Comparison of ENCODE assay signal across 8 cellular contexts in genomic region chr1:179366093-179366800, GRCh38. TPM values are rescaled to one million over a fixed set of nuclear protein-coding genes. Genes with fewer than 3 reads are reported as not detected.
A peak's percentile ranks its signal among the peaks of the same experiment; 100 is the strongest.
DNase-seq lines count a peak whose midpoint lies in the region; ATAC-seq, FAIRE-seq and TF ChIP-seq lines count a peak whose summit lies in the region.

No MANE protein-coding gene starts in this region.

- ATAC-seq in GM21723 (IDR thresholded peaks at IDR 0.05; ENCODE audit: unreplicated experiment) (peak; percentile 46), K562 (peak; percentile 64), HG02623 (IDR thresholded peaks at IDR 0.05; ENCODE audit: unreplicated experiment) (no peak)

- H3K27me3 ChIP-seq in MM.1S (replicated peaks; ENCODE audit: insufficient read depth, low read length) (no peaks in the 10 kb centered on the region), K562 (ENCODE audit: control insufficient read depth in 2 of 2, insufficient read depth in 2 of 2, low read length in 2 of 2) (no peaks in the 10 kb centered on the region), testis (no peaks in the 10 kb centered on the region)

- H3K9me1 ChIP-seq in K562 (ENCODE audit: control insufficient read depth, insufficient read depth, low read length): no peaks in the 10 kb centered on the region

- DNase-seq in MM.1S (peak; percentile 33), K562 (ENCODE audit: extremely low read depth in 1 of 4, low spot score in 3 of 4) (no peak), left kidney (ENCODE audit: low read depth, low spot score) (peak; percentile 45), testis (peak; percentile 39), NCI-H128 (lab: John Stamatoyannopoulos, UW; ENCODE audit: unreplicated experiment) (no peak)

- H3K4me1 ChIP-seq in MM.1S (ENCODE audit: low read length) (peaks cover 3% of the 10 kb centered on the region; the same call in 1 of the 2 replicates), K562 (replicated peaks in 1 of 2; ENCODE audit: control insufficient read depth in 2 of 2, insufficient read depth in 2 of 2, low read length in 2 of 2) (peaks cover 14 to 16% of the 10 kb centered on the region in 2 experiments), testis (no peaks in the 10 kb centered on the region)

- no peaks in the 10 kb centered on the region for H3K36me3 ChIP-seq in MM.1S (replicated peaks; ENCODE audit: insufficient read depth, low read length)
- no peaks in the 10 kb centered on the region for H3K36me3 ChIP-seq in K562 (ENCODE audit: control insufficient read depth, insufficient read depth, low read length)
- H3K36me3 ChIP-seq in testis (ENCODE audit: low read depth, missing control alignments): no peaks in the 10 kb centered on the region

- TF ChIP-seq POLR2A in K562 (conservative IDR thresholded peaks at IDR 0.05) (no peak), testis (IDR thresholded peaks at IDR 0.05) (no peak)

- peak overlapping the region; percentile 85 for H3K9ac ChIP-seq in MM.1S (ENCODE audit: low read length)
- H3K9ac ChIP-seq in K562 (ENCODE audit: insufficient read depth in 1 of 2, low read depth in 2 of 2, low read length in 2 of 2): peak overlapping the region; percentile 91 to 96

- H3K27ac ChIP-seq in MM.1S (ENCODE audit: low read length) (peak overlapping the region; percentile 92), K562 (ENCODE audit: extremely low read depth, low read depth, low read length) (peak overlapping the region; percentile 96; the same call in 2 of the 3 replicates), testis (peak overlapping the region; percentile 89 to 98)

- H3K4me2 ChIP-seq in MM.1S (ENCODE audit: low read depth, low read length) (peak overlapping the region; percentile 93), K562 (ENCODE audit: insufficient read depth, low read length) (peak overlapping the region; percentile 89)

- in situ Hi-C loops in K562 (cut with MboI): loop anchor here (10.0 to 25.0 kb wide), 3 partner anchors 241 to 829 kb away; partner anchors contain the start of gene TOR3A

- WGBS in K562 (ENCODE audit: insufficient coverage, low coverage, missing lambda C conversion rate): 8% methylated on average over 28 of the region's 28 CpGs
- 1 to 2% methylated on average over 28 of the region's 28 CpGs for WGBS in testis, 2 donors

- POLR2A ChIA-PET in K562 (lab: Yijun Ruan, JAX): interaction anchor here (0.6 to 1.0 kb wide), 6 partner anchors 10 to 861 kb away, joined by 3 to 4 read pairs (median 3); no protein-coding TSS in a partner anchor

- H2AFZ ChIP-seq in MM.1S (ENCODE audit: low read length) (peak overlapping the region; percentile 88), K562 (ENCODE audit: low read depth, low read length) (peak overlapping the region; percentile 100)

- TSS peak; percentile 84 for BruUV-seq in K562 (replicated peaks; lab: Mats Ljungman, UMichigan)

- no peaks in the 10 kb centered on the region for H3K9me2 ChIP-seq in MM.1S (replicated peaks; ENCODE audit: insufficient read depth, low read length)

- CTCF ChIA-PET in K562 (lab: Yijun Ruan, JAX; ENCODE audit: low intra/inter-chr PET ratio): interaction anchor here (0.6 to 1.4 kb wide), 3 partner anchors 115 to 245 kb away, joined by 3 to 6 read pairs (median 3); no protein-coding TSS in a partner anchor

- TF ChIP-seq CTCF in MM.1S (IDR thresholded peaks at IDR 0.05; ENCODE audit: low read length) (no peak), K562 (IDR thresholded peaks at IDR 0.05 in 2 of 3, conservative IDR thresholded peaks at IDR 0.05 in 1 of 3; ENCODE audit: insufficient read depth in 2 of 3, low read depth in 1 of 3, low read length in 3 of 3) (0 out of 6 replicates have a peak, but pooled peaks of 1 of the 3 experiments have one; percentile 4), testis (IDR thresholded peaks at IDR 0.05) (no peak)

- intact Hi-C loops in K562 (cut with micrococcal nuclease) (loop anchor here (5.0 kb wide), 1 partner anchor 174 kb away; no protein-coding TSS in a partner anchor), testis (cut with DNase I; ENCODE audit: low total_unique reads) (loop anchor here (5.0 kb wide), 1 partner anchor 74 kb away; the partner anchor contains the start of gene SOAT1)

- FAIRE-seq in K562 (lab: Jason Lieb, UNC): no peak

- H3F3A ChIP-seq in MM.1S (ENCODE audit: insufficient read depth, low read length): peaks cover 18% of the 10 kb centered on the region

- no peak for TF ChIP-seq EP300 in K562 (IDR thresholded peaks at IDR 0.05; ENCODE audit: low read length)

- H4K20me1 ChIP-seq in MM.1S (ENCODE audit: insufficient read depth, low read length): no peaks in the 10 kb centered on the region
- H4K20me1 ChIP-seq in K562 (replicated peaks; ENCODE audit: control insufficient read depth, insufficient read depth, low read length): no peaks in the 10 kb centered on the region

- H3K4me3 ChIP-seq in GM08714 (ENCODE audit: low read length): peak overlapping the region; percentile 89
- H3K4me3 ChIP-seq in MM.1S (ENCODE audit: low read length): peak overlapping the region; percentile 81
- peak overlapping the region; percentile 57 for H3K4me3 ChIP-seq in K562
- H3K4me3 ChIP-seq in testis: peak overlapping the region; percentile 73 to 84

- no peak for TF ChIP-seq RAD21 in K562 (CRISPR knock-in tag; conservative IDR thresholded peaks at IDR 0.05 in 1 of 2, IDR thresholded peaks at IDR 0.05 in 1 of 2)

- H3K79me2 ChIP-seq in MM.1S (ENCODE audit: low read length) (no peaks in the 10 kb centered on the region), K562 (ENCODE audit: control insufficient read depth, insufficient read depth, low read length) (no peaks in the 10 kb centered on the region)

- no peaks in the 10 kb centered on the region for H3K9me3 ChIP-seq in MM.1S (replicated peaks; ENCODE audit: insufficient read depth, low read length)
- no peaks in the 10 kb centered on the region; the same call in 1 of the 2 replicates for H3K9me3 ChIP-seq in K562 (replicated peaks; ENCODE audit: control insufficient read depth, insufficient read depth, low read depth, low read length)
- H3K9me3 ChIP-seq in testis: no peaks in the 10 kb centered on the region

TF ChIP-seq in K562, 482 proteins besides CTCF, POLR2A, EP300 and RAD21 (continues in another document):
- 0 out of 2 replicates have a peak, but pooled peaks have one; percentile 58 for TF ChIP-seq KDM2B (CRISPR knock-in tag; IDR thresholded peaks at IDR 0.05)
- no peak for TF ChIP-seq KDM1A (IDR thresholded peaks at IDR 0.05)
- peak; percentile 80 for TF ChIP-seq ZBTB7A (IDR thresholded peaks at IDR 0.05; ENCODE audit: borderline replicate concordance, control insufficient read depth, low read depth, low read length)
- 0 out of 4 replicates have a peak, but pooled peaks of 1 of the 2 experiments have one; percentile 3 for TF ChIP-seq FOXA3 (CRISPR knock-in tag; conservative IDR thresholded peaks at IDR 0.05 in 1 of 2, IDR thresholded peaks at IDR 0.05 in 1 of 2)
- no peak for TF ChIP-seq PRMT5 (CRISPR knock-in tag; IDR thresholded peaks at IDR 0.05)
- 0 out of 2 replicates have a peak, but pooled peaks have one; percentile 16 for TF ChIP-seq AFF4 (CRISPR knock-in tag; IDR thresholded peaks at IDR 0.05)
- TF ChIP-seq RB1 (IDR thresholded peaks at IDR 0.05; ENCODE audit: low read depth): 0 out of 2 replicates have a peak, but pooled peaks have one; percentile 4

RNA-seq across cellular contexts. Expression of gene AXDND1, which starts 0.5 kb away (rescaled TPM):
- 0.72 TPM in 1 of 2 replicates, not detected in the other for total RNA-seq in K562 (2011; cell fraction: chromatin; rRNA removed; ENCODE audit: low replicate concordance)
- not detected in 2 replicates for total RNA-seq in K562 (2011; cell fraction: nucleolus; rRNA removed)
- 0.61 TPM in 1 of 2 replicates, not detected in the other for total RNA-seq in K562 (2011; cell fraction: nucleoplasm; rRNA removed)
- total RNA-seq in K562 (2014; rRNA removed) (0.12 TPM in 1 of 2 replicates, not detected in the other), K562 (2014; rRNA removed; fragmentation: Illumina TruSeq; extraction: Trizol) (0.07 and 0.16 TPM in 2 replicates), K562 (2015; rRNA removed; fragmentation: Illumina TruSeq; extraction: Trizol) (0.38 TPM in 1 of 2 replicates, not detected in the other), K562 (2021) (not detected in 2 replicates), testis (10 to 100 TPM; 31.5 to 58.3 TPM)
- polyA plus RNA-seq in K562 (2011; rRNA removed) (0.04 TPM in 1 of 2 replicates, not detected in the other), K562 (2014; fragmentation: Illumina TruSeq; extraction: Trizol) (0.07 TPM in 1 of 2 replicates, not detected in the other), K562 (2014; fragmentation: Nextera tagmentation; extraction: Ambion mirVana) (under 1 TPM; 0.03 to 0.13 TPM), K562 (2014; rRNA removed) (not detected in 2 replicates), testis (ENCODE audit: insufficient read depth, low read depth, low replicate concordance) (21.4 TPM)
- not detected in 2 replicates for polyA plus RNA-seq in K562 (2011; cell fraction: cytosol; rRNA removed)
- not detected in 2 replicates for polyA plus RNA-seq in K562 (2011; cell fraction: nucleus; rRNA removed)
- polyA plus RNA-seq in K562 (2012): 0.06 TPM in 1 of 2 replicates, not detected in the other
- polyA minus RNA-seq in K562 (2011; rRNA and poly(A)+ RNA removed): 0.12 TPM in 1 of 2 replicates, not detected in the other
- polyA minus RNA-seq in K562 (2011; cell fraction: cytosol; rRNA and poly(A)+ RNA removed): 0.29 TPM in 1 of 2 replicates, not detected in the other
- not detected in 2 replicates for polyA minus RNA-seq in K562 (2011; cell fraction: nucleus; rRNA and poly(A)+ RNA removed)

Comparison
In these comparisons a context has a peak if more than half of its experiments do, and no peak if none do; other contexts are left out.
1. DNase-seq: peak in MM.1S (single experiment), left kidney (single experiment) and testis (single experiment); none in K562 (0 of 4) and NCI-H128 (single experiment).
2. RNA of gene AXDND1, which starts 0.5 kb away (total RNA-seq): 31.5 to 58.3 TPM in testis; 0.07 to 0.72 TPM in K562; every median in the first group is over 10 times any median in the second.
3. Peak in every context shown above with its lines, with median percentiles within 50 percentile points of each other: H3K4me3 ChIP-seq and H3K27ac ChIP-seq.